In the genomic region with DNA sequence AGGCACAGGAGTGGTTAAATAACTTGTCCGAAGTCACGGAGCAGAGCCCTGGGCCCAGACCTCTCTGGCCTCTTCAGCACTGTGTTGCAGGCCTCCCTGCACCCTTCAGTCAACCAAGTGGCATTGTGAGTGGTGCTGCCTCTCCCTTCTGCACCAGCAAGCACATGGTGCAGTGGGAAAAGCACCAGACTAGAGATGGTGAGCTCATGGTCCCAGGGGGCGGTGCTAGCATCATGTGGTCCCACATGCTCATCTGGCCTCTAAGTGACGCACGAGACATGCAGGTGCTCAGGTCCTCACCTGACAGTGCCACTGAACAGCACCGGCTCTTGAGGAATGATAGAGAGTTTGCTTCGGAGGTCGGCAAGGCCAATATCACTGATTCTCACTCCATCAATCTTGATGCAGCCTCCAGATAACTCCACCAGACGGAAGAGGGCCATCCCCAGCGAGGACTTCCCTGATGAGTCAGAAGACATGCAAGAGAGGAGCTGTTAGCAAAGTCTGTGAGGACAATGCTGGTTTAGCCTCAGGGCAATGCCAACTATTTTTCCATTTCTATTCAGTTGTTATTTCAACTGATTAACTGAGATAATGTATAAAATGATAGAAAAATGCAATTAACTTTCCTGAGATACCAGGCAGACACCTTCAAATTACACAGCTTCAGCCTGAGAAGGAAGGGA, we compare ENCODE assay signal across 1 cellular context.
TF ChIP-seq lines count a peak whose summit lies in the region.

No MANE protein-coding gene starts in this region.

TF ChIP-seq in HepG2, 621 proteins besides CTCF, POLR2A, EP300 and RAD21:
- TF ChIP-seq, protein P1, sequence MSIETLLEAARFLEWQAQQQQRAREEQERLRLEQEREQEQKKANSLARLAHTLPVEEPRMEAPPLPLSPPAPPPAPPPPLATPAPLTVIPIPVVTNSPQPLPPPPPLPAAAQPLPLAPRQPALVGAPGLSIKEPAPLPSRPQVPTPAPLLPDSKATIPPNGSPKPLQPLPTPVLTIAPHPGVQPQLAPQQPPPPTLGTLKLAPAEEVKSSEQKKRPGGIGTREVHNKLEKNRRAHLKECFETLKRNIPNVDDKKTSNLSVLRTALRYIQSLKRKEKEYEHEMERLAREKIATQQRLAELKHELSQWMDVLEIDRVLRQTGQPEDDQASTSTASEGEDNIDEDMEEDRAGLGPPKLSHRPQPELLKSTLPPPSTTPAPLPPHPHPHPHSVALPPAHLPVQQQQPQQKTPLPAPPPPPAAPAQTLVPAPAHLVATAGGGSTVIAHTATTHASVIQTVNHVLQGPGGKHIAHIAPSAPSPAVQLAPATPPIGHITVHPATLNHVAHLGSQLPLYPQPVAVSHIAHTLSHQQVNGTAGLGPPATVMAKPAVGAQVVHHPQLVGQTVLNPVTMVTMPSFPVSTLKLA (IDR thresholded peaks at IDR 0.05) = 0 out of 2 replicates have a peak, but pooled peaks have one; percentile 23
- TF ChIP-seq ONECUT2 (CRISPR knock-in tag; IDR thresholded peaks at IDR 0.05) = no peak
TF ChIP-seq in HepG2: peak in this region for 1.
